In the genomic region with DNA sequence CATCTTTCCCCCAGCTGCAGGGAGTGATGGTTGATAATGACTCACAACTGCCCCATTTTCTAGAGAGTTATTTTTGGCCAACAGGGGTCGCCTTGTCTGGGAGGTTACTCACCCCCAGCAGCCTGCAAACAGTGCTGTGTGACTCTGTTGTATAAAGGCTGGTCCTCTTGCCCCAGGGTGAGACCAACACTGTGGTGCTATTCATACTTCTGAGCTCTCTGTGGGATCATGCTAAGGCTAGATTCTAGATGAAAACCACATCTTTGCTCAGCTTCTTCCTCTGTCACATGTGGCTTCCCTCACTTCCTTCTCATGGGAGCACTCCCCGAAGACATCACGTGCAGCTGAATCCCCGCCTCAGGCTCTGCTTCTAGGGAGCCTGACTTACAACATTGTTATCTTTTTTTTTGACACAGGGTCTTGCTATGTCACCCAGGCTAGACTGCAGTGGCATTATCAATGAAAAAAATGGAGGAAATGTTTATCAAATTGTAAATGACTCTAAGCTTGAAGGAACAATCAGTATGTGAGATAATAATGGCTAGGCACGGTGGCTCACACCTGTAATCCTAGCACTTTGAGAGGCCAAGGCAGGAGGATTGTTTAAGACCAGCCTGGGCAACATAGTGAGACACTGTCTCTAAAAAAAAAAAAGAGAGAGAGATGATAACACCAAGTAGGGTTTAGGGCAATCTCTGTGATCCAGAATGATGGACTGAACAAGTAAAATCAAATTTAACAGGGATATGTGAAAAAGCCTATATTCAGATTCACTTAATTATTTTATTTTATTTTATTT, we compare ENCODE assay signal across 8 cellular contexts. TPM values are rescaled to one million over a fixed set of nuclear protein-coding genes. Genes with fewer than 3 reads are reported as not detected.
DNase-seq lines count a peak whose midpoint lies in the region; ATAC-seq and TF ChIP-seq lines count a peak whose summit lies in the region.

No MANE protein-coding gene starts in this region.

- no peak overlapping the region for H3K27ac ChIP-seq in right atrium auricular region
- H3K27ac ChIP-seq in OCI-LY7 (ENCODE audit: low read depth, low read length, poor library complexity, severe bottlenecking) = no peak overlapping the region
- no peak overlapping the region for H3K27ac ChIP-seq in foreskin keratinocyte
- peak overlapping the region in 7 of 8 donors; percentile 68 to 85 (median 80) for H3K27ac ChIP-seq in spleen

- CTCF ChIA-PET in OCI-LY7 (lab: Charles Lee; ENCODE audit: unreplicated experiment) = interaction anchor here (0.6 kb wide), 1 partner anchor 9 kb away, joined by 3 read pairs; no protein-coding TSS in a partner anchor

- no peak for TF ChIP-seq POLR2A in spleen (IDR thresholded peaks at IDR 0.05)

- WGBS in spleen, 5 donors = 7 to 47% (median 34%) methylated on average over 5 of the region's 5 CpGs

- H3K27me3 ChIP-seq in right atrium auricular region (no peaks in the 10 kb centered on the region), foreskin keratinocyte (no peaks in the 10 kb centered on the region), spleen (replicated peaks in 1 of 7) (no peaks in the 10 kb centered on the region)

- H2AFZ ChIP-seq in OCI-LY7 (ENCODE audit: low read length) = peak overlapping the region; percentile 16; the same call in 1 of the 2 replicates

- no peaks in the 10 kb centered on the region for H3K79me2 ChIP-seq in OCI-LY7 (ENCODE audit: insufficient read depth, low read depth, low read length)

- POLR2A ChIA-PET in OCI-LY7 (lab: Charles Lee) = interaction anchor here (0.6 to 1.0 kb wide), 4 partner anchors 14 to 41 kb away, joined by 3 to 4 read pairs (median 4); no protein-coding TSS in a partner anchor

- no peaks in the 10 kb centered on the region for H3K36me3 ChIP-seq in right atrium auricular region
- H3K36me3 ChIP-seq in OCI-LY7 (ENCODE audit: insufficient read depth, low read length) = no peaks in the 10 kb centered on the region
- H3K36me3 ChIP-seq in spleen = no peaks in the 10 kb centered on the region

- TF ChIP-seq CTCF in right atrium auricular region (IDR thresholded peaks at IDR 0.05) = peak in 1 of 2 donors; percentile 28
- peak; percentile 75 for TF ChIP-seq CTCF in OCI-LY7 (conservative IDR thresholded peaks at IDR 0.05; ENCODE audit: low read length)
- peak; percentile 73 for TF ChIP-seq CTCF in foreskin keratinocyte (conservative IDR thresholded peaks at IDR 0.05)
- peak in 10 of 11 experiments; percentile 22 to 62 (median 52) for TF ChIP-seq CTCF in spleen (IDR thresholded peaks at IDR 0.05 in 8 of 11, conservative IDR thresholded peaks at IDR 0.05 in 3 of 11)

- H4K20me1 ChIP-seq in OCI-LY7 (ENCODE audit: insufficient read depth, low read length) = no peaks in the 10 kb centered on the region

- H3K4me1 ChIP-seq in right atrium auricular region = no peaks in the 10 kb centered on the region
- peaks cover 7% of the 10 kb centered on the region for H3K4me1 ChIP-seq in OCI-LY7 (ENCODE audit: insufficient read depth, low read length, poor library complexity, severe bottlenecking)
- H3K4me1 ChIP-seq in foreskin keratinocyte = peaks cover 14% of the 10 kb centered on the region
- H3K4me1 ChIP-seq in spleen = peaks cover 0 to 21% (median 16%) of the 10 kb centered on the region in 6 donors

- peak; percentile 69 for DNase-seq in Right ventricle myocardium inferior (ENCODE audit: missing footprints)
- no peak for DNase-seq in right atrium auricular region (ENCODE audit: low spot score)
- peak; percentile 57 for DNase-seq in OCI-LY7 (ENCODE audit: low spot score)
- DNase-seq in activated T-cell treated with anti-CD3 and anti-CD28 coated beads for 24 hours (ENCODE audit: low read depth) = peak; percentile 72
- peak; percentile 61 to 73 for DNase-seq in foreskin keratinocyte
- peak; percentile 88 for DNase-seq in spleen

- intact Hi-C loops in Right ventricle myocardium inferior (cut with DNase I) (no loop called here), OCI-LY7 (cut with micrococcal nuclease; ENCODE audit: unreplicated experiment) (loop anchor here (2.0 kb wide), 1 partner anchor 44 kb away; no protein-coding TSS in a partner anchor), spleen (cut with DNase I; ENCODE audit: low total_unique reads) (no loop called here)

- no peaks in the 10 kb centered on the region for H3K9me2 ChIP-seq in OCI-LY7 (ENCODE audit: insufficient read depth, low read length)

- no peak overlapping the region for H3K4me2 ChIP-seq in OCI-LY7 (ENCODE audit: low read length)

- H3K4me3 ChIP-seq in right atrium auricular region (no peak overlapping the region), OCI-LY7 (ENCODE audit: low read depth, low read length, poor library complexity, severe bottlenecking) (no peak overlapping the region), spleen (peak overlapping the region in 1 of 8 donors; percentile 51)

- no TSS peak for BruUV-seq in OCI-LY7 (replicated peaks; lab: Mats Ljungman, UMichigan)

- ATAC-seq in Right ventricle myocardium inferior (peak; percentile 64), foreskin keratinocyte (peak; percentile 63), HG02852 (IDR thresholded peaks at IDR 0.05; ENCODE audit: unreplicated experiment) (no peak), HG02870 (IDR thresholded peaks at IDR 0.05; ENCODE audit: unreplicated experiment) (no peak)

- H3K9me3 ChIP-seq in right atrium auricular region (peaks cover 0 to 8% of the 10 kb centered on the region in 2 donors), OCI-LY7 (ENCODE audit: low read length) (no peaks in the 10 kb centered on the region), spleen (peaks cover 0 to 7% (median 0%) of the 10 kb centered on the region in 8 donors)

RNA-seq across cellular contexts. Expression of a gene that starts 55.7 kb away (rescaled TPM):
- 6.7 TPM for total RNA-seq in Right ventricle myocardium inferior
- 10 to 100 TPM in 1 of 2 donors, 1 to 10 TPM in 1; 9.8 to 10.8 TPM for total RNA-seq in right atrium auricular region
- 12.7 and 14.3 TPM in 2 replicates for total RNA-seq in OCI-LY7 (2014; rRNA removed; shearing (Covaris generic))
- total RNA-seq in OCI-LY7 (2022) = 24.2 and 25.7 TPM in 2 replicates
- total RNA-seq in foreskin keratinocyte = 12.0 and 12.7 TPM in 2 replicates
- 3.4 and 3.5 TPM in 2 replicates for polyA plus RNA-seq in foreskin keratinocyte
- total RNA-seq in spleen = 10 to 100 TPM; 35.7 to 72.0 (median 50.0) TPM
- polyA plus RNA-seq in spleen = 10 to 100 TPM in 2 of 3 donors, 1 to 10 TPM in 1; 5.1 to 10.4 (median 10.4) TPM

RNA-seq across cellular contexts. Expression of a gene that starts 55.9 kb away (rescaled TPM):
- total RNA-seq in Right ventricle myocardium inferior = 86.3 TPM
- total RNA-seq in right atrium auricular region = 100 to 1,000 TPM in 1 of 2 donors, 10 to 100 TPM in 1; 77.7 to 101 TPM
- total RNA-seq in OCI-LY7 (2014; rRNA removed; shearing (Covaris generic)) = 114 and 138 TPM in 2 replicates
- total RNA-seq in OCI-LY7 (2022) = 81.1 and 90.5 TPM in 2 replicates
- total RNA-seq in foreskin keratinocyte = 84.7 and 110 TPM in 2 replicates
- polyA plus RNA-seq in foreskin keratinocyte = 84.0 and 101 TPM in 2 replicates
- 10 to 100 TPM; 62.5 to 83.7 (median 75.1) TPM for total RNA-seq in spleen
- 100 to 1,000 TPM; 112 to 131 (median 123) TPM for polyA plus RNA-seq in spleen

Comparison
In these comparisons a context has a peak if more than half of its experiments do, and no peak if none do; other contexts are left out.
1. ATAC-seq: peak in Right ventricle myocardium inferior (single experiment) and foreskin keratinocyte (single experiment); none in HG02852 (single experiment) and HG02870 (single experiment).
2. H3K27ac ChIP-seq: peak in spleen (7 of 8); none in right atrium auricular region (0 of 2), OCI-LY7 (single experiment) and foreskin keratinocyte (single experiment).